1 cellular context compared by ENCODE assay signal in genomic region chr20:41366546-41367392, GRCh38.
TF ChIP-seq lines count a peak whose summit lies in the region.

Gene EMILIN3, minus strand, starts transcription at chr20:41366818. Its CDS starts 184 bp downstream, at chr20:41366634.

TF ChIP-seq in GM23338, 12 proteins besides CTCF, POLR2A, EP300 and RAD21 (continued from another document):
- TF ChIP-seq ZNF462 (CRISPR knock-in tag; IDR thresholded peaks at IDR 0.05): no peak
TF ChIP-seq in GM23338: peak in this region for 2.
